Comparison of ENCODE assay signal across 11 cellular contexts in genomic region chr3:186588619-186589018, GRCh38. TPM values are rescaled to one million over a fixed set of nuclear protein-coding genes. Genes with fewer than 3 reads are reported as not detected.
A peak's percentile ranks its signal among the peaks of the same experiment; 100 is the strongest.
DNase-seq lines count a peak whose midpoint lies in the region; ATAC-seq lines count a peak whose summit lies in the region.
"Had no signal": no experiment of that assay in that cellular context is flagged by ENCODE, and none has a peak within 500 bp of the region (broad histone marks: within the 10 kb centered on the region; RNA-seq: fewer than 3 reads in every experiment).

No MANE protein-coding gene starts in this region.

- peaks cover 13% of the 10 kb centered on the region for H3K4me1 Mint-ChIP-seq in activated T-helper 17 cell treated with anti-CD3 and anti-CD28 coated beads, Interleukin-2, amount 50 U/mL, for 72 hours
- H3K4me1 Mint-ChIP-seq: B cell had no signal

- no peak overlapping the region for H3K4me3 Mint-ChIP-seq in activated T-helper 17 cell treated with anti-CD3 and anti-CD28 coated beads, Interleukin-2, amount 50 U/mL, for 72 hours
- H3K4me3 Mint-ChIP-seq: B cell had no signal

- peak; percentile 39 for DNase-seq in DMS53 treated with DMSO at 0.1 percent for 48 hours (lab: John Stamatoyannopoulos, UW; ENCODE audit: unreplicated experiment)
- DNase-seq in COR-L47 (lab: John Stamatoyannopoulos, UW), result no peak
- no peak for DNase-seq in DMS153 treated with DMSO at 0.1 percent for 48 hours (lab: John Stamatoyannopoulos, UW; ENCODE audit: unreplicated experiment)
- DNase-seq: activated effector memory CD4-positive, alpha-beta T cell treated with anti-CD3 and anti-CD28 coated beads, Interleukin-2, amount 50 U/mL, for 16 hours; GF-D8; Peyer's patch had no signal

- no peaks in the 10 kb centered on the region for H3K9me3 Mint-ChIP-seq in activated T-helper 17 cell treated with anti-CD3 and anti-CD28 coated beads, Interleukin-2, amount 50 U/mL, for 72 hours

- peak; percentile 70 for ATAC-seq in activated T-helper 17 cell treated with anti-CD3 and anti-CD28 coated beads, Interleukin-2, amount 50 U/mL, for 72 hours (replicated peaks)
- ATAC-seq: gastroesophageal sphincter had no signal

- peak overlapping the region; percentile 15 for H3K27ac Mint-ChIP-seq in activated T-helper 17 cell treated with anti-CD3 and anti-CD28 coated beads, Interleukin-2, amount 50 U/mL, for 72 hours
- H3K27ac Mint-ChIP-seq: B cell had no signal

- H3K27me3 Mint-ChIP-seq in activated T-helper 17 cell treated with anti-CD3 and anti-CD28 coated beads, Interleukin-2, amount 50 U/mL, for 72 hours, result no peaks in the 10 kb centered on the region
- H3K27me3 Mint-ChIP-seq: B cell had no signal

- peaks cover 30% of the 10 kb centered on the region for H3K36me3 Mint-ChIP-seq in activated T-helper 17 cell treated with anti-CD3 and anti-CD28 coated beads, Interleukin-2, amount 50 U/mL, for 72 hours (ENCODE audit: low read depth)

RNA-seq across cellular contexts. Expression of gene DNAJB11, which starts 18.1 kb away (rescaled TPM):
- 10 to 100 TPM; 22.4 to 46.7 TPM for total RNA-seq in activated T-helper 17 cell treated with anti-CD3 and anti-CD28 coated beads, Interleukin-2, amount 50 U/mL, for 72 hours

RNA-seq across cellular contexts. Expression of gene TBCCD1, which starts 21.5 kb away (rescaled TPM):
- 1 to 10 TPM; 7.8 to 9.7 TPM for total RNA-seq in activated T-helper 17 cell treated with anti-CD3 and anti-CD28 coated beads, Interleukin-2, amount 50 U/mL, for 72 hours

RNA-seq across cellular contexts. Expression of gene AHSG, which starts 24.2 kb away (rescaled TPM):
- not detected for total RNA-seq in activated T-helper 17 cell treated with anti-CD3 and anti-CD28 coated beads, Interleukin-2, amount 50 U/mL, for 72 hours
- total RNA-seq: B cell, gastroesophageal sphincter, Peyer's patch, pulmonary artery endothelial cell, tibial nerve had no signal

RNA-seq across cellular contexts. Expression of gene CRYGS, which starts 44.4 kb away (rescaled TPM):
- 1 to 10 TPM; 2.4 to 4.9 TPM for total RNA-seq in activated T-helper 17 cell treated with anti-CD3 and anti-CD28 coated beads, Interleukin-2, amount 50 U/mL, for 72 hours

RNA-seq across cellular contexts. Expression of gene FETUB, which starts 51.6 kb away (rescaled TPM):
- total RNA-seq in activated T-helper 17 cell treated with anti-CD3 and anti-CD28 coated beads, Interleukin-2, amount 50 U/mL, for 72 hours, result not detected
- total RNA-seq: B cell, gastroesophageal sphincter, Peyer's patch, pulmonary artery endothelial cell, tibial nerve had no signal
